Comparison of ENCODE assay signal across 1 cellular context in the genomic region with DNA sequence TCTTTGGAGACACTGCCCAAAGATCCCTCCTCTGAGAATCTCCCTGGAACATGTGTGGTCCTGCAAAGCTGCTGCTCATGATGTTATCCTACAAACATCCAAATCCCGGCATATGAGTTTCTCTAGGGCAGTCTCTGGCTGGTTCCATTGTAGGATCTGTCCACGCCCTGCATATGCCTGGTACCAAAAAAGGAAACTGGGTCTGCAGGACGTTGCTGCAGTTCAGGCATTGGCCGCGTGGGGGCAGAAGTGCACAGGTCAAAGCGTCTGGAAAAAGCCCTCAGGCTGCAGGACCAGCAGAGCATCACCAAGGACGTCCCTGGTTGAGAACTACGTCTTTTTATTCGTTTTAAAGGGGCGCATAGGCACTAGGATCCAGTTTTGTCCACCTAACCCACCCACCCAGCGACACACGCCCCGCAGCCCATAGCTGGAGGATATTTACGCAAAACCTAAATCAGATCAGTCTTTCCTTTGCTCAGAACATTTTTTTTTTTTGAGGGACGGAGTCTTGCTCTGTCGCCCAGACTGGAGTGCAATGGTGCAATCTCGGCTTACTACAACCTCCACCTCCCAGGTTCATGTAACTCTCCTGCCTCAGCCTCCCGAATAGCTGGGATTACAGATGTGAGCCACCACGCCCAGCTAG.
A peak's percentile ranks its signal among the peaks of the same experiment; 100 is the strongest.
TF ChIP-seq lines count a peak whose summit lies in the region.

No MANE protein-coding gene starts in this region.

TF ChIP-seq in HEK293, 187 proteins besides CTCF, POLR2A, EP300 and RAD21 (continued from another document and continues in another):
- TF ChIP-seq, protein P1, sequence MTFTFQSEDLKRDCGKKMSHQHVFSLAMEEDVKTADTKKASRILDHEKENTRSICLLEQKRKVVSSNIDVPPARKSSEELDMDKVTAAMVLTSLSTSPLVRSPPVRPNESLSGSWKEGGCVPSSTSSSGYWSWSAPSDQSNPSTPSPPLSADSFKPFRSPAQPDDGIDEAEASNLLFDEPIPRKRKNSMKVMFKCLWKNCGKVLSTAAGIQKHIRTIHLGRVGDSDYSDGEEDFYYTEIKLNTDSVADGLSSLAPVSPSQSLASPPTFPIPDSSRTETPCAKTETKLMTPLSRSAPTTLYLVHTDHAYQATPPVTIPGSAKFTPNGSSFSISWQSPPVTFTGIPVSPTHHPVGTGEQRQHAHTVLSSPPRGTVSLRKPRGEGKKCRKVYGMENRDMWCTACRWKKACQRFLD (tag by site-specific recombination; IDR thresholded peaks at IDR 0.05), result no peak
- TF ChIP-seq ZNF2 (tag by site-specific recombination; IDR thresholded peaks at IDR 0.05), result 0 out of 2 replicates have a peak, but pooled peaks have one; percentile 59
- TF ChIP-seq ZNF837 (tag by site-specific recombination; IDR thresholded peaks at IDR 0.05), result no peak
- no peak for TF ChIP-seq ZNF626 (tag by site-specific recombination; IDR thresholded peaks at IDR 0.05)
- no peak for TF ChIP-seq ZNF140 (tag by site-specific recombination; IDR thresholded peaks at IDR 0.05)
- no peak for TF ChIP-seq ZFP37 (tag by site-specific recombination; IDR thresholded peaks at IDR 0.05)
- no peak for TF ChIP-seq KLF7 (tag by site-specific recombination; IDR thresholded peaks at IDR 0.05; ENCODE audit: borderline replicate concordance)
- no peak for TF ChIP-seq ZNF239 (tag by site-specific recombination; IDR thresholded peaks at IDR 0.05)
- no peak for TF ChIP-seq ZNF366 (tag by site-specific recombination; conservative IDR thresholded peaks at IDR 0.05)
- TF ChIP-seq, protein P2, sequence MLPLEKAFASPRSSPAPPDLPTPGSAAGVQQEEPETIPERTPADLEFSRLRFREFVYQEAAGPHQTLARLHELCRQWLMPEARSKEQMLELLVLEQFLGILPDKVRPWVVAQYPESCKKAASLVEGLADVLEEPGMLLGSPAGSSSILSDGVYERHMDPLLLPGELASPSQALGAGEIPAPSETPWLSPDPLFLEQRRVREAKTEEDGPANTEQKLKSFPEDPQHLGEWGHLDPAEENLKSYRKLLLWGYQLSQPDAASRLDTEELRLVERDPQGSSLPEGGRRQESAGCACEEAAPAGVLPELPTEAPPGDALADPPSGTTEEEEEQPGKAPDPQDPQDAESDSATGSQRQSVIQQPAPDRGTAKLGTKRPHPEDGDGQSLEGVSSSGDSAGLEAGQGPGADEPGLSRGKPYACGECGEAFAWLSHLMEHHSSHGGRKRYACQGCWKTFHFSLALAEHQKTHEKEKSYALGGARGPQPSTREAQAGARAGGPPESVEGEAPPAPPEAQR (tag by site-specific recombination; IDR thresholded peaks at IDR 0.05), result no peak
- no peak for TF ChIP-seq ZNF707 (tag by site-specific recombination; IDR thresholded peaks at IDR 0.05)
- no peak for TF ChIP-seq ZIC2 (tag by site-specific recombination; IDR thresholded peaks at IDR 0.05)
- TF ChIP-seq, protein P3, sequence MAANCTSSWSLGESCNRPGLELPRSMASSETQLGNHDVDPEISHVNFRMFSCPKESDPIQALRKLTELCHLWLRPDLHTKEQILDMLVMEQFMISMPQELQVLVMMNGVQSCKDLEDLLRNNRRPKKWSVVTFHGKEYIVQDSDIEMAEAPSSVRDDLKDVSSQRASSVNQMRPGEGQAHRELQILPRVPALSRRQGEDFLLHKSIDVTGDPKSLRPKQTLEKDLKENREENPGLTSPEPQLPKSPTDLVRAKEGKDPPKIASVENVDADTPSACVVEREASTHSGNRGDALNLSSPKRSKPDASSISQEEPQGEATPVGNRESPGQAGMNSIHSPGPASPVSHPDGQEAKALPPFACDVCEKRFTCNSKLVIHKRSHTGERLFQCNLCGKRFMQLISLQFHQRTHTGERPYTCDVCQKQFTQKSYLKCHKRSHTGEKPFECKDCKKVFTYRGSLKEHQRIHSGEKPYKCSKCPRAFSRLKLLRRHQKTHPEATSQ (tag by site-specific recombination; IDR thresholded peaks at IDR 0.05), result no peak
- TF ChIP-seq, protein P4, sequence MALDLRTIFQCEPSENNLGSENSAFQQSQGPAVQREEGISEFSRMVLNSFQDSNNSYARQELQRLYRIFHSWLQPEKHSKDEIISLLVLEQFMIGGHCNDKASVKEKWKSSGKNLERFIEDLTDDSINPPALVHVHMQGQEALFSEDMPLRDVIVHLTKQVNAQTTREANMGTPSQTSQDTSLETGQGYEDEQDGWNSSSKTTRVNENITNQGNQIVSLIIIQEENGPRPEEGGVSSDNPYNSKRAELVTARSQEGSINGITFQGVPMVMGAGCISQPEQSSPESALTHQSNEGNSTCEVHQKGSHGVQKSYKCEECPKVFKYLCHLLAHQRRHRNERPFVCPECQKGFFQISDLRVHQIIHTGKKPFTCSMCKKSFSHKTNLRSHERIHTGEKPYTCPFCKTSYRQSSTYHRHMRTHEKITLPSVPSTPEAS (tag by site-specific recombination; IDR thresholded peaks at IDR 0.05), result no peak
- no peak for TF ChIP-seq ZXDB (tag by site-specific recombination; IDR thresholded peaks at IDR 0.05)
- TF ChIP-seq KLF1 (tag by site-specific recombination; IDR thresholded peaks at IDR 0.05), result no peak
- TF ChIP-seq, protein P5, sequence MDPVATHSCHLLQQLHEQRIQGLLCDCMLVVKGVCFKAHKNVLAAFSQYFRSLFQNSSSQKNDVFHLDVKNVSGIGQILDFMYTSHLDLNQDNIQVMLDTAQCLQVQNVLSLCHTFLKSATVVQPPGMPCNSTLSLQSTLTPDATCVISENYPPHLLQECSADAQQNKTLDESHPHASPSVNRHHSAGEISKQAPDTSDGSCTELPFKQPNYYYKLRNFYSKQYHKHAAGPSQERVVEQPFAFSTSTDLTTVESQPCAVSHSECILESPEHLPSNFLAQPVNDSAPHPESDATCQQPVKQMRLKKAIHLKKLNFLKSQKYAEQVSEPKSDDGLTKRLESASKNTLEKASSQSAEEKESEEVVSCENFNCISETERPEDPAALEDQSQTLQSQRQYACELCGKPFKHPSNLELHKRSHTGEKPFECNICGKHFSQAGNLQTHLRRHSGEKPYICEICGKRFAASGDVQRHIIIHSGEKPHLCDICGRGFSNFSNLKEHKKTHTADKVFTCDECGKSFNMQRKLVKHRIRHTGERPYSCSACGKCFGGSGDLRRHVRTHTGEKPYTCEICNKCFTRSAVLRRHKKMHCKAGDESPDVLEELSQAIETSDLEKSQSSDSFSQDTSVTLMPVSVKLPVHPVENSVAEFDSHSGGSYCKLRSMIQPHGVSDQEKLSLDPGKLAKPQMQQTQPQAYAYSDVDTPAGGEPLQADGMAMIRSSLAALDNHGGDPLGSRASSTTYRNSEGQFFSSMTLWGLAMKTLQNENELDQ (tag by site-specific recombination; IDR thresholded peaks at IDR 0.05; ENCODE audit: low read depth), result no peak
- TF ChIP-seq ZNF791 (tag by site-specific recombination; IDR thresholded peaks at IDR 0.05), result no peak
- TF ChIP-seq, protein P6, sequence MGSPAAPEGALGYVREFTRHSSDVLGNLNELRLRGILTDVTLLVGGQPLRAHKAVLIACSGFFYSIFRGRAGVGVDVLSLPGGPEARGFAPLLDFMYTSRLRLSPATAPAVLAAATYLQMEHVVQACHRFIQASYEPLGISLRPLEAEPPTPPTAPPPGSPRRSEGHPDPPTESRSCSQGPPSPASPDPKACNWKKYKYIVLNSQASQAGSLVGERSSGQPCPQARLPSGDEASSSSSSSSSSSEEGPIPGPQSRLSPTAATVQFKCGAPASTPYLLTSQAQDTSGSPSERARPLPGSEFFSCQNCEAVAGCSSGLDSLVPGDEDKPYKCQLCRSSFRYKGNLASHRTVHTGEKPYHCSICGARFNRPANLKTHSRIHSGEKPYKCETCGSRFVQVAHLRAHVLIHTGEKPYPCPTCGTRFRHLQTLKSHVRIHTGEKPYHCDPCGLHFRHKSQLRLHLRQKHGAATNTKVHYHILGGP (tag by site-specific recombination; IDR thresholded peaks at IDR 0.05), result no peak
- TF ChIP-seq ZNF701 (tag by site-specific recombination; IDR thresholded peaks at IDR 0.05), result no peak
- TF ChIP-seq, protein P7, sequence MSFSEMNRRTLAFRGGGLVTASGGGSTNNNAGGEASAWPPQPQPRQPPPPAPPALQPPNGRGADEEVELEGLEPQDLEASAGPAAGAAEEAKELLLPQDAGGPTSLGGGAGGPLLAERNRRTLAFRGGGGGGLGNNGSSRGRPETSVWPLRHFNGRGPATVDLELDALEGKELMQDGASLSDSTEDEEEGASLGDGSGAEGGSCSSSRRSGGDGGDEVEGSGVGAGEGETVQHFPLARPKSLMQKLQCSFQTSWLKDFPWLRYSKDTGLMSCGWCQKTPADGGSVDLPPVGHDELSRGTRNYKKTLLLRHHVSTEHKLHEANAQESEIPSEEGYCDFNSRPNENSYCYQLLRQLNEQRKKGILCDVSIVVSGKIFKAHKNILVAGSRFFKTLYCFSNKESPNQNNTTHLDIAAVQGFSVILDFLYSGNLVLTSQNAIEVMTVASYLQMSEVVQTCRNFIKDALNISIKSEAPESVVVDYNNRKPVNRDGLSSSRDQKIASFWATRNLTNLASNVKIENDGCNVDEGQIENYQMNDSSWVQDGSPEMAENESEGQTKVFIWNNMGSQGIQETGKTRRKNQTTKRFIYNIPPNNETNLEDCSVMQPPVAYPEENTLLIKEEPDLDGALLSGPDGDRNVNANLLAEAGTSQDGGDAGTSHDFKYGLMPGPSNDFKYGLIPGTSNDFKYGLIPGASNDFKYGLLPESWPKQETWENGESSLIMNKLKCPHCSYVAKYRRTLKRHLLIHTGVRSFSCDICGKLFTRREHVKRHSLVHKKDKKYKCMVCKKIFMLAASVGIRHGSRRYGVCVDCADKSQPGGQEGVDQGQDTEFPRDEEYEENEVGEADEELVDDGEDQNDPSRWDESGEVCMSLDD (tag by site-specific recombination; IDR thresholded peaks at IDR 0.05), result no peak
- TF ChIP-seq REPIN1 (tag by site-specific recombination; IDR thresholded peaks at IDR 0.05; ENCODE audit: low read depth), result no peak
- TF ChIP-seq ZNF335 (tag by site-specific recombination; conservative IDR thresholded peaks at IDR 0.05), result peak; percentile 22; the same call in 1 of the 2 replicates
- no peak for TF ChIP-seq ZNF341 (tag by site-specific recombination; IDR thresholded peaks at IDR 0.05; ENCODE audit: low read depth)
- TF ChIP-seq, protein P8, sequence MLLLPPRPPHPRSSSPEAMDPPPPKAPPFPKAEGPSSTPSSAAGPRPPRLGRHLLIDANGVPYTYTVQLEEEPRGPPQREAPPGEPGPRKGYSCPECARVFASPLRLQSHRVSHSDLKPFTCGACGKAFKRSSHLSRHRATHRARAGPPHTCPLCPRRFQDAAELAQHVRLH (tag by site-specific recombination; IDR thresholded peaks at IDR 0.05), result no peak
- TF ChIP-seq ZNF571 (tag by site-specific recombination; IDR thresholded peaks at IDR 0.05), result no peak
- TF ChIP-seq ZNF747 (tag by site-specific recombination; IDR thresholded peaks at IDR 0.05), result no peak
- TF ChIP-seq, protein P9, sequence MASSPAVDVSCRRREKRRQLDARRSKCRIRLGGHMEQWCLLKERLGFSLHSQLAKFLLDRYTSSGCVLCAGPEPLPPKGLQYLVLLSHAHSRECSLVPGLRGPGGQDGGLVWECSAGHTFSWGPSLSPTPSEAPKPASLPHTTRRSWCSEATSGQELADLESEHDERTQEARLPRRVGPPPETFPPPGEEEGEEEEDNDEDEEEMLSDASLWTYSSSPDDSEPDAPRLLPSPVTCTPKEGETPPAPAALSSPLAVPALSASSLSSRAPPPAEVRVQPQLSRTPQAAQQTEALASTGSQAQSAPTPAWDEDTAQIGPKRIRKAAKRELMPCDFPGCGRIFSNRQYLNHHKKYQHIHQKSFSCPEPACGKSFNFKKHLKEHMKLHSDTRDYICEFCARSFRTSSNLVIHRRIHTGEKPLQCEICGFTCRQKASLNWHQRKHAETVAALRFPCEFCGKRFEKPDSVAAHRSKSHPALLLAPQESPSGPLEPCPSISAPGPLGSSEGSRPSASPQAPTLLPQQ (tag by site-specific recombination; IDR thresholded peaks at IDR 0.05), result no peak
- no peak for TF ChIP-seq ZNF223 (tag by site-specific recombination; IDR thresholded peaks at IDR 0.05)
- TF ChIP-seq GLI2 (tag by site-specific recombination; IDR thresholded peaks at IDR 0.05; ENCODE audit: borderline replicate concordance, low read depth), result no peak
- TF ChIP-seq, protein P10, sequence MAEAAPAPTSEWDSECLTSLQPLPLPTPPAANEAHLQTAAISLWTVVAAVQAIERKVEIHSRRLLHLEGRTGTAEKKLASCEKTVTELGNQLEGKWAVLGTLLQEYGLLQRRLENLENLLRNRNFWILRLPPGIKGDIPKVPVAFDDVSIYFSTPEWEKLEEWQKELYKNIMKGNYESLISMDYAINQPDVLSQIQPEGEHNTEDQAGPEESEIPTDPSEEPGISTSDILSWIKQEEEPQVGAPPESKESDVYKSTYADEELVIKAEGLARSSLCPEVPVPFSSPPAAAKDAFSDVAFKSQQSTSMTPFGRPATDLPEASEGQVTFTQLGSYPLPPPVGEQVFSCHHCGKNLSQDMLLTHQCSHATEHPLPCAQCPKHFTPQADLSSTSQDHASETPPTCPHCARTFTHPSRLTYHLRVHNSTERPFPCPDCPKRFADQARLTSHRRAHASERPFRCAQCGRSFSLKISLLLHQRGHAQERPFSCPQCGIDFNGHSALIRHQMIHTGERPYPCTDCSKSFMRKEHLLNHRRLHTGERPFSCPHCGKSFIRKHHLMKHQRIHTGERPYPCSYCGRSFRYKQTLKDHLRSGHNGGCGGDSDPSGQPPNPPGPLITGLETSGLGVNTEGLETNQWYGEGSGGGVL (tag by site-specific recombination; IDR thresholded peaks at IDR 0.05), result no peak
- TF ChIP-seq, protein P11, sequence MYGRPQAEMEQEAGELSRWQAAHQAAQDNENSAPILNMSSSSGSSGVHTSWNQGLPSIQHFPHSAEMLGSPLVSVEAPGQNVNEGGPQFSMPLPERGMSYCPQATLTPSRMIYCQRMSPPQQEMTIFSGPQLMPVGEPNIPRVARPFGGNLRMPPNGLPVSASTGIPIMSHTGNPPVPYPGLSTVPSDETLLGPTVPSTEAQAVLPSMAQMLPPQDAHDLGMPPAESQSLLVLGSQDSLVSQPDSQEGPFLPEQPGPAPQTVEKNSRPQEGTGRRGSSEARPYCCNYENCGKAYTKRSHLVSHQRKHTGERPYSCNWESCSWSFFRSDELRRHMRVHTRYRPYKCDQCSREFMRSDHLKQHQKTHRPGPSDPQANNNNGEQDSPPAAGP (tag by site-specific recombination; IDR thresholded peaks at IDR 0.05), result no peak
- TF ChIP-seq BCL11B (tag by site-specific recombination; IDR thresholded peaks at IDR 0.05; ENCODE audit: low read depth), result peak; percentile 21; the same call in 1 of the 2 replicates
- no peak for TF ChIP-seq ZNF629 (tag by site-specific recombination; IDR thresholded peaks at IDR 0.05)
- peak; percentile 17; the same call in 1 of the 2 replicates for TF ChIP-seq KLF8 (tag by site-specific recombination; IDR thresholded peaks at IDR 0.05)
- TF ChIP-seq ZBTB48 (tag by site-specific recombination; IDR thresholded peaks at IDR 0.05), result no peak
- TF ChIP-seq ZNF660 (tag by site-specific recombination; IDR thresholded peaks at IDR 0.05), result 0 out of 2 replicates have a peak, but pooled peaks have one; percentile 62
